In the genomic region with DNA sequence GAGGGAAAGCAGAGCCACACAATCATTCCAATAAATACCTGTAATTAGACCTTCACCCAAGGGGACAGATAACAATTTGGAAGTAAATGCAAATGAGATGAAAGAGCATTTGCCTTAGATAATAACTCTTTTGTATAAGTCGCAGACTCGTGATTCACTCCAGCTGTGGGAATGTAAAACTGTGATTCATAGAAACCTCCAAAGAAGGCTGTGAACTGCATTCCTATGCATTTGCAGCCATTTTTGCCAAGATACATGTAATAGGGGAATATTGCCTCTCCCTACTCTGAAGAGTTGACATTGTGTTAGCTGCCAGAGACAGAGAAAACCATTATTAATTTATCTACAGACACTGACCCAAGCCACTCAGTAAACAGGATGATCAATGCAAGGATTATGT, we compare ENCODE assay signal across 16 cellular contexts.
DNase-seq lines count a peak whose midpoint lies in the region; ATAC-seq, FAIRE-seq and TF ChIP-seq lines count a peak whose summit lies in the region.
"Had no signal": no experiment of that assay in that cellular context is flagged by ENCODE, and none has a peak within 500 bp of the region (broad histone marks: within the 10 kb centered on the region; RNA-seq: fewer than 3 reads in every experiment).

No MANE protein-coding gene starts in this region.

- DNase-seq in HFFc6 (peak; percentile 68), astrocyte (ENCODE audit: low read depth) (peak; percentile 78), fibroblast of villous mesenchyme (ENCODE audit: low read depth) (peak; percentile 74), retinal pigment epithelial cell (ENCODE audit: low read depth) (peak; percentile 41), GF-D8 (lab: John Stamatoyannopoulos, UW) (no peak), colonic mucosa (no peak)
- DNase-seq: activated CD8-positive, alpha-beta memory T cell treated with anti-CD3 and anti-CD28 coated beads, Interleukin-2, amount 10 ng/mL, durations not matched to agents 7 days and 5 days; activated naive CD4-positive, alpha-beta T cell treated with anti-CD3 and anti-CD28 coated beads, Interleukin-2, amount 50 U/mL, for 16 hours; cortex of kidney; glutamatergic neuron; naive thymus-derived CD4-positive, alpha-beta T cell; NCI-H1436; NCI-H774; Right ventricle myocardium superior had no signal

- peak overlapping the region; percentile 26 for H2AFZ ChIP-seq in astrocyte (ENCODE audit: low read depth, low read length)

- no peaks in the 10 kb centered on the region for H3K36me3 Mint-ChIP-seq in HFFc6 (ENCODE audit: low read depth)
- no peaks in the 10 kb centered on the region for H3K36me3 Mint-ChIP-seq in astrocyte (ENCODE audit: low read depth, unreplicated experiment)
- H3K36me3 Mint-ChIP-seq: activated CD8-positive, alpha-beta memory T cell treated with anti-CD3 and anti-CD28 coated beads, Interleukin-2, amount 10 ng/mL, durations not matched to agents 7 days and 5 days; IgD-negative memory B cell; naive thymus-derived CD4-positive, alpha-beta T cell had no signal

- H3K4me3 Mint-ChIP-seq in HFFc6 (no peak overlapping the region), astrocyte (ENCODE audit: unreplicated experiment) (no peak overlapping the region)
- H3K4me3 Mint-ChIP-seq: activated CD8-positive, alpha-beta memory T cell treated with anti-CD3 and anti-CD28 coated beads, Interleukin-2, amount 10 ng/mL, durations not matched to agents 7 days and 5 days; IgD-negative memory B cell; naive thymus-derived CD4-positive, alpha-beta T cell had no signal

- H3K79me2 ChIP-seq in astrocyte (ENCODE audit: insufficient read depth, low read length), result no peaks in the 10 kb centered on the region

- peak overlapping the region; percentile 12; the same call in 1 of the 2 replicates for H3K27ac Mint-ChIP-seq in HFFc6
- peak overlapping the region; percentile 96 for H3K27ac Mint-ChIP-seq in astrocyte (ENCODE audit: unreplicated experiment)
- H3K27ac Mint-ChIP-seq: activated CD8-positive, alpha-beta memory T cell treated with anti-CD3 and anti-CD28 coated beads, Interleukin-2, amount 10 ng/mL, durations not matched to agents 7 days and 5 days; naive thymus-derived CD4-positive, alpha-beta T cell had no signal

- peak overlapping the region; percentile 4 for H3K27ac ChIP-seq in astrocyte (ENCODE audit: low read depth, low read length)
- no peak overlapping the region for H3K27ac ChIP-seq in colonic mucosa

- H3K4me1 ChIP-seq in astrocyte (ENCODE audit: insufficient read depth, low read length) (peaks cover 22% of the 10 kb centered on the region), colonic mucosa (no peaks in the 10 kb centered on the region)

- H3K4me3 ChIP-seq in astrocyte (ENCODE audit: insufficient read depth, low read depth, low read length) (no peak overlapping the region), fibroblast of villous mesenchyme (ENCODE audit: low read depth, low read length) (no peak overlapping the region), retinal pigment epithelial cell (ENCODE audit: low read length) (no peak overlapping the region), colonic mucosa (no peak overlapping the region)

- H3K9me3 ChIP-seq in astrocyte (ENCODE audit: insufficient read depth, low read depth, low read length) (no peaks in the 10 kb centered on the region), colonic mucosa (no peaks in the 10 kb centered on the region)

- no peak for ATAC-seq in activated CD4-positive, CD25-positive, alpha-beta regulatory T cell treated with anti-CD3 and anti-CD28 coated beads, Interleukin-2, amount 50 U/mL, for 24 hours
- ATAC-seq: activated CD8-positive, alpha-beta memory T cell treated with anti-CD3 and anti-CD28 coated beads, Interleukin-2, amount 10 ng/mL, durations not matched to agents 7 days and 5 days; naive thymus-derived CD4-positive, alpha-beta T cell had no signal

- intact Hi-C loops in colonic mucosa (cut with DNase I), result no loop called here

- peak overlapping the region; percentile 31 for H3K4me2 ChIP-seq in astrocyte (ENCODE audit: low read length)

- FAIRE-seq in astrocyte (lab: Jason Lieb, UNC), result peak; percentile 52

- H3K4me1 Mint-ChIP-seq in HFFc6 (ENCODE audit: low read depth) (peaks cover 36% of the 10 kb centered on the region), astrocyte (ENCODE audit: low read depth, unreplicated experiment) (peaks cover 45% of the 10 kb centered on the region)
- H3K4me1 Mint-ChIP-seq: activated CD8-positive, alpha-beta memory T cell treated with anti-CD3 and anti-CD28 coated beads, Interleukin-2, amount 10 ng/mL, durations not matched to agents 7 days and 5 days had no signal

- H3K27me3 Mint-ChIP-seq in HFFc6 (ENCODE audit: insufficient read depth) (peaks cover 3% of the 10 kb centered on the region; the same call in 1 of the 2 replicates), astrocyte (ENCODE audit: low read depth, unreplicated experiment) (no peaks in the 10 kb centered on the region)

- H3K9ac ChIP-seq in astrocyte (ENCODE audit: low read length), result peak overlapping the region; percentile 2
- no peak overlapping the region for H3K9ac ChIP-seq in colonic mucosa (ENCODE audit: low read depth in 2 of 2, low read length in 2 of 2)

- H3K9me3 Mint-ChIP-seq in HFFc6 (no peaks in the 10 kb centered on the region), astrocyte (ENCODE audit: unreplicated experiment) (no peaks in the 10 kb centered on the region)
- H3K9me3 Mint-ChIP-seq: IgD-negative memory B cell had no signal

- no peaks in the 10 kb centered on the region for H3K27me3 ChIP-seq in astrocyte (ENCODE audit: insufficient read depth, low read length)
- H3K27me3 ChIP-seq in colonic mucosa, result no peaks in the 10 kb centered on the region

- no peaks in the 10 kb centered on the region for H4K20me1 ChIP-seq in astrocyte (ENCODE audit: insufficient read depth, low read length)

- H3K36me3 ChIP-seq in astrocyte (ENCODE audit: insufficient read depth, low read length), result no peaks in the 10 kb centered on the region
- H3K36me3 ChIP-seq in colonic mucosa, result no peaks in the 10 kb centered on the region

- TF ChIP-seq CTCF in HFFc6 (IDR thresholded peaks at IDR 0.05) (no peak), astrocyte (IDR thresholded peaks at IDR 0.05; ENCODE audit: insufficient read depth, low read depth, low read length) (no peak), fibroblast of villous mesenchyme (IDR thresholded peaks at IDR 0.05; ENCODE audit: insufficient read depth, low read depth, low read length) (no peak), retinal pigment epithelial cell (conservative IDR thresholded peaks at IDR 0.05; ENCODE audit: low read depth, low read length) (no peak), colonic mucosa (IDR thresholded peaks at IDR 0.05) (no peak)

Comparison
In these comparisons a context has a peak if more than half of its experiments do, and no peak if none do; other contexts are left out.
1. DNase-seq: peak in HFFc6 (single experiment), astrocyte (single experiment), fibroblast of villous mesenchyme (single experiment) and retinal pigment epithelial cell (single experiment); none in GF-D8 (single experiment) and colonic mucosa (single experiment).